19 cellular contexts compared by ENCODE assay signal in genomic region chr17:51700011-51700760, GRCh38.
DNase-seq lines count a peak whose midpoint lies in the region; TF ChIP-seq lines count a peak whose summit lies in the region.
"Had no signal": no experiment of that assay in that cellular context is flagged by ENCODE, and none has a peak within 500 bp of the region (broad histone marks: within the 10 kb centered on the region; RNA-seq: fewer than 3 reads in every experiment).

No MANE protein-coding gene starts in this region.

- peaks cover 22% of the 10 kb centered on the region for H3K4me1 Mint-ChIP-seq in glutamatergic neuron (ENCODE audit: low read depth, unreplicated experiment)
- H3K4me1 Mint-ChIP-seq: CD4-positive, CD25-positive, alpha-beta regulatory T cell; GM23338; H9 had no signal

- H3K4me3 Mint-ChIP-seq in glutamatergic neuron (ENCODE audit: unreplicated experiment) = no peak overlapping the region
- H3K4me3 Mint-ChIP-seq: CD4-positive, CD25-positive, alpha-beta regulatory T cell; CD8-positive, alpha-beta T cell; GM23338; H9 had no signal

- DNase-seq in NCI-H524 (lab: John Stamatoyannopoulos, UW) = peak; percentile 26 to 64
- no peak for DNase-seq in NCI-H524 treated with DMSO at 0.1 percent for 48 hours (lab: John Stamatoyannopoulos, UW)
- DNase-seq in cerebellar cortex (ENCODE audit: low spot score) = peak; percentile 92
- no peak for DNase-seq in glutamatergic neuron
- DNase-seq in activated gamma-delta T cell treated with Interleukin-2 at 50 U/mL for 16 hours = no peak
- DNase-seq in NCI-H774 (lab: John Stamatoyannopoulos, UW) = no peak
- DNase-seq in NCI-H82 (lab: John Stamatoyannopoulos, UW) = no peak
- DNase-seq: 8988T; ACHN; AML-193; BE2C; Caco-2; CD4-positive, CD25-positive, alpha-beta regulatory T cell; CD8-positive, alpha-beta T cell; DMS153; DND-41; GDM1 had no signal

- H3K9me3 Mint-ChIP-seq in glutamatergic neuron (ENCODE audit: unreplicated experiment) = peaks cover 7% of the 10 kb centered on the region
- H3K9me3 Mint-ChIP-seq: CD8-positive, alpha-beta T cell had no signal

- no peak for TF ChIP-seq CTCF in glutamatergic neuron (IDR thresholded peaks at IDR 0.05; ENCODE audit: partially characterized antibody, unreplicated experiment)

- peak overlapping the region; percentile 24 for H3K27ac Mint-ChIP-seq in glutamatergic neuron (ENCODE audit: unreplicated experiment)
- H3K27ac Mint-ChIP-seq: CD4-positive, CD25-positive, alpha-beta regulatory T cell; CD8-positive, alpha-beta T cell; GM23338; H9 had no signal

- H3K36me3 Mint-ChIP-seq in glutamatergic neuron (ENCODE audit: unreplicated experiment) = peaks cover 5% of the 10 kb centered on the region
- H3K36me3 Mint-ChIP-seq: CD4-positive, CD25-positive, alpha-beta regulatory T cell; CD8-positive, alpha-beta T cell had no signal

- peaks cover 5% of the 10 kb centered on the region for H3K27me3 Mint-ChIP-seq in glutamatergic neuron (ENCODE audit: unreplicated experiment)

Comparison
In these comparisons a context has a peak if more than half of its experiments do, and no peak if none do; other contexts are left out.
1. DNase-seq: peak in NCI-H524 (2 of 2) and cerebellar cortex (single experiment); none in NCI-H524 treated with DMSO at 0.1 percent for 48 hours (single experiment), glutamatergic neuron (single experiment), activated gamma-delta T cell treated with Interleukin-2 at 50 U/mL for 16 hours (single experiment), NCI-H774 (single experiment) and NCI-H82 (single experiment).